ENCODE assay signal across 15 cellular contexts in genomic region chr19:12984683-12985048, GRCh38. TPM values are rescaled to one million over a fixed set of nuclear protein-coding genes. Genes with fewer than 3 reads are reported as not detected.
DNase-seq lines count a peak whose midpoint lies in the region; TF ChIP-seq lines count a peak whose summit lies in the region.
"Had no signal": no experiment of that assay in that cellular context is flagged by ENCODE, and none has a peak within 500 bp of the region (broad histone marks: within the 10 kb centered on the region; RNA-seq: fewer than 3 reads in every experiment).

No MANE protein-coding gene starts in this region.

- intact Hi-C loops in dorsolateral prefrontal cortex (cut with DNase I), result loop anchor here (2.0 kb wide), 3 partner anchors 44 to 108 kb away; no protein-coding TSS in a partner anchor

- H3K27ac Mint-ChIP-seq in type B pancreatic cell, result no peak overlapping the region
- H3K27ac Mint-ChIP-seq: activated CD8-positive, alpha-beta T cell treated with anti-CD3 and anti-CD28 coated beads for 36 hours; nephron progenitor cell had no signal

- peak overlapping the region; percentile 65 to 95 (median 84) for H3K4me2 ChIP-seq in BLaER1 treated with 17β-estradiol and CSF1 and Interleukin-3, amounts not matched to agents 10 nM and 100 nM

- H3K27me3 ChIP-seq in BLaER1 treated with 17β-estradiol and CSF1 and Interleukin-3, amounts not matched to agents 10 nM and 100 nM, result 0 out of 22 replicates have a peak, but pooled peaks cover 0 to 4% (median 0%) of the 10 kb centered on the region in 11 experiments
- no peaks in the 10 kb centered on the region for H3K27me3 ChIP-seq in dorsolateral prefrontal cortex

- H4K20me1 ChIP-seq in BLaER1 treated with 17β-estradiol and CSF1 and Interleukin-3, amounts not matched to agents 10 nM and 100 nM, result peaks cover 0 to 16% (median 0%) of the 10 kb centered on the region in 11 experiments; a peak in 1 of 22 replicates

- no peaks in the 10 kb centered on the region for H3K9me3 Mint-ChIP-seq in type B pancreatic cell
- H3K9me3 Mint-ChIP-seq: activated CD8-positive, alpha-beta T cell treated with anti-CD3 and anti-CD28 coated beads for 36 hours; nephron progenitor cell had no signal

- H3K4me1 ChIP-seq in BLaER1 treated with 17β-estradiol and CSF1 and Interleukin-3, amounts not matched to agents 10 nM and 100 nM, result peaks cover 26 to 72% (median 62%) of the 10 kb centered on the region in 10 experiments

- no peak overlapping the region for H3K4me3 Mint-ChIP-seq in type B pancreatic cell
- H3K4me3 Mint-ChIP-seq: activated CD8-positive, alpha-beta T cell treated with anti-CD3 and anti-CD28 coated beads for 36 hours; nephron progenitor cell had no signal

- no peak for TF ChIP-seq CTCF in dorsolateral prefrontal cortex (IDR thresholded peaks at IDR 0.05 in 54 of 56, conservative IDR thresholded peaks at IDR 0.05 in 2 of 56; ENCODE audit: low read depth in 1 of 56, partially characterized antibody in 56 of 56)
- TF ChIP-seq CTCF in GM10266 (IDR thresholded peaks at IDR 0.05; ENCODE audit: control insufficient read depth, insufficient read depth, low read depth, missing control alignments), result no peak
- TF ChIP-seq CTCF in type B pancreatic cell (conservative IDR thresholded peaks at IDR 0.05), result no peak

- DNase-seq in NAMALWA (ENCODE audit: low spot score), result peak; percentile 45
- peak in 4 of 10 donors; percentile 56 to 66 (median 60) for DNase-seq in dorsolateral prefrontal cortex
- DNase-seq in pons (ENCODE audit: low spot score), result peak; percentile 49
- no peak for DNase-seq in NK-92 treated with Interleukin-12 subunit alpha and Interleukin-12 subunit beta, amount 100 ng/mL, for 24 hours (lab: John Stamatoyannopoulos, UW)
- DNase-seq in cerebellum (ENCODE audit: low spot score), result no peak
- DNase-seq in GM10266 (ENCODE audit: extremely low spot score), result no peak
- DNase-seq in type B pancreatic cell (ENCODE audit: extremely low spot score, unreplicated experiment), result no peak
- DNase-seq: activated naive CD4-positive, alpha-beta T cell; GDM1; NCI-H446; nephron progenitor cell had no signal

- H3K4me3 ChIP-seq in BLaER1 treated with 17β-estradiol and CSF1 and Interleukin-3, amounts not matched to agents 10 nM and 100 nM, result peak overlapping the region in 3 of 10 experiments; percentile 1 to 7 (median 6); a peak in 1 of 20 replicates
- peak overlapping the region in 24 of 59 donors; percentile 3 to 49 (median 20) for H3K4me3 ChIP-seq in dorsolateral prefrontal cortex

- peaks cover 0 to 7% (median 0%) of the 10 kb centered on the region in 11 experiments; a peak in 7 of 22 replicates for H3K9me3 ChIP-seq in BLaER1 treated with 17β-estradiol and CSF1 and Interleukin-3, amounts not matched to agents 10 nM and 100 nM (replicated peaks in 1 of 11)

- peaks cover 11% of the 10 kb centered on the region for H3K4me1 Mint-ChIP-seq in type B pancreatic cell (ENCODE audit: unreplicated experiment)
- H3K4me1 Mint-ChIP-seq: nephron progenitor cell had no signal

- peak overlapping the region in 7 of 11 experiments; percentile 4 to 50 (median 33); a peak in 10 of 22 replicates for H3K9ac ChIP-seq in BLaER1 treated with 17β-estradiol and CSF1 and Interleukin-3, amounts not matched to agents 10 nM and 100 nM

- peak overlapping the region in 9 of 11 experiments; percentile 2 to 41 (median 31); a peak in 13 of 22 replicates for H3K27ac ChIP-seq in BLaER1 treated with 17β-estradiol and CSF1 and Interleukin-3, amounts not matched to agents 10 nM and 100 nM
- peak overlapping the region; percentile 57 to 99 (median 95) for H3K27ac ChIP-seq in dorsolateral prefrontal cortex

- H3K36me3 ChIP-seq in BLaER1 treated with 17β-estradiol and CSF1 and Interleukin-3, amounts not matched to agents 10 nM and 100 nM, result no peaks in the 10 kb centered on the region

- peaks cover 38% of the 10 kb centered on the region for H3K27me3 Mint-ChIP-seq in type B pancreatic cell

- H3K36me3 Mint-ChIP-seq in type B pancreatic cell, result no peaks in the 10 kb centered on the region

RNA-seq across cellular contexts. Expression of gene NFIX, which starts 10.6 kb away (rescaled TPM):
- total RNA-seq in dorsolateral prefrontal cortex, result 100 to 1,000 TPM; 219 to 402 (median 309) TPM
- total RNA-seq in cerebellum, result 62.8 TPM
- 4.2 and 12.4 TPM in 2 replicates for total RNA-seq in type B pancreatic cell (ENCODE audit: low replicate concordance)

RNA-seq across cellular contexts. Expression of gene DAND5, which starts 15.3 kb away (rescaled TPM):
- 1 to 10 TPM in 1 of 120 experiments, under 1 TPM in 49, not detected in 70; 0.14 to 1.1 (median 0.35) TPM for total RNA-seq in dorsolateral prefrontal cortex
- total RNA-seq in cerebellum, result 0.18 TPM
- total RNA-seq in type B pancreatic cell (ENCODE audit: low replicate concordance), result not detected in 2 replicates
- total RNA-seq: activated CD8-positive, alpha-beta T cell treated with anti-CD3 and anti-CD28 coated beads for 36 hours; kidney epithelial cell; RPMI7951 had no signal

RNA-seq across cellular contexts. Expression of gene GADD45GIP1, which starts 27.6 kb away (rescaled TPM):
- total RNA-seq in dorsolateral prefrontal cortex (10 to 100 TPM; 11.9 to 33.8 (median 19.3) TPM), cerebellum (7.2 TPM), type B pancreatic cell (ENCODE audit: low replicate concordance) (23.1 and 24.8 TPM in 2 replicates)

RNA-seq across cellular contexts. Expression of gene RAD23A, which starts 39.0 kb away (rescaled TPM):
- total RNA-seq in dorsolateral prefrontal cortex (100 to 1,000 TPM in 46 of 120 experiments, 10 to 100 TPM in 74; 61.4 to 130 (median 95.7) TPM), cerebellum (24.1 TPM), type B pancreatic cell (ENCODE audit: low replicate concordance) (77.1 and 82.3 TPM in 2 replicates)

RNA-seq across cellular contexts. Expression of gene CALR, which starts 46.3 kb away (rescaled TPM):
- total RNA-seq in dorsolateral prefrontal cortex (100 to 1,000 TPM; 148 to 544 (median 264) TPM), cerebellum (215 TPM), type B pancreatic cell (ENCODE audit: low replicate concordance) (1,188 and 1,294 TPM in 2 replicates)

Comparison
In these comparisons a context has a peak if more than half of its experiments do, and no peak if none do; other contexts are left out.
1. DNase-seq: peak in NAMALWA (single experiment) and pons (single experiment); none in NK-92 treated with Interleukin-12 subunit alpha and Interleukin-12 subunit beta, amount 100 ng/mL, for 24 hours (single experiment), cerebellum (single experiment), GM10266 (single experiment) and type B pancreatic cell (single experiment).